Comparison of ENCODE assay signal across 12 cellular contexts in genomic region chr20:39282619-39283092, GRCh38.
A peak's percentile ranks its signal among the peaks of the same experiment; 100 is the strongest.
DNase-seq lines count a peak whose midpoint lies in the region; ATAC-seq and TF ChIP-seq lines count a peak whose summit lies in the region.
"Had no signal": no experiment of that assay in that cellular context is flagged by ENCODE, and none has a peak within 500 bp of the region (broad histone marks: within the 10 kb centered on the region; RNA-seq: fewer than 3 reads in every experiment).

No MANE protein-coding gene starts in this region.

- in situ Hi-C loops in GM23248 (cut with MboI): no loop called here

- H2AFZ ChIP-seq in GM23248: no peak overlapping the region

- no peak for ATAC-seq in HG03457 (IDR thresholded peaks at IDR 0.05; ENCODE audit: unreplicated experiment)
- no peak for ATAC-seq in HG02798 (IDR thresholded peaks at IDR 0.05; ENCODE audit: poor library complexity, unreplicated experiment)

- WGBS in GM23248 (ENCODE audit: low coverage in 1 of 2, low lambda C conversion rate in 2 of 2, missing lambda C conversion rate in 2 of 2), 2 experiments: 10 to 16% methylated on average over 10 of the region's 10 CpGs

- no peaks in the 10 kb centered on the region for H4K20me1 ChIP-seq in GM23248 (ENCODE audit: insufficient read depth)

- H3K9me2 ChIP-seq in GM23248 (ENCODE audit: insufficient read depth): no peaks in the 10 kb centered on the region

- H3K4me1 ChIP-seq in NT2/D1 (ENCODE audit: insufficient read depth, insufficient read length) (peaks cover 6% of the 10 kb centered on the region), GM23248 (ENCODE audit: insufficient read depth) (no peaks in the 10 kb centered on the region)

- H3K27me3 ChIP-seq in NT2/D1 (ENCODE audit: insufficient read depth, insufficient read length) (peaks cover 34% of the 10 kb centered on the region), GM23248 (replicated peaks; ENCODE audit: insufficient read depth) (no peaks in the 10 kb centered on the region)

- H3K27ac Mint-ChIP-seq in nephron progenitor cell: no peak overlapping the region
- H3K27ac Mint-ChIP-seq: activated T-helper 1 cell treated with anti-CD3 and anti-CD28 coated beads, Interleukin-12 subunit alpha, Interleukin-12 subunit beta, Interleukin-2, Interleukin-4 antibody, amounts not matched to agents 30 ng/mL and 10 ng/mL and 1 ng/mL, durations not matched to agents 14 hours and 24 hours and 36 hours had no signal

- no peak overlapping the region for H3K4me2 ChIP-seq in GM23248 (ENCODE audit: unreplicated experiment)

- H3K36me3 ChIP-seq in NT2/D1 (ENCODE audit: insufficient read depth, insufficient read length, low read length) (no peaks in the 10 kb centered on the region), GM23248 (ENCODE audit: low read depth) (no peaks in the 10 kb centered on the region)

- no peak overlapping the region for H3K4me3 Mint-ChIP-seq in nephron progenitor cell
- H3K4me3 Mint-ChIP-seq: activated T-helper 1 cell treated with anti-CD3 and anti-CD28 coated beads, Interleukin-12 subunit alpha, Interleukin-12 subunit beta, Interleukin-2, Interleukin-4 antibody, amounts not matched to agents 30 ng/mL and 10 ng/mL and 1 ng/mL, durations not matched to agents 14 hours and 24 hours and 36 hours had no signal

- H3K9me3 Mint-ChIP-seq in nephron progenitor cell: peaks cover 20% of the 10 kb centered on the region
- H3K9me3 Mint-ChIP-seq: activated T-helper 1 cell treated with anti-CD3 and anti-CD28 coated beads, Interleukin-12 subunit alpha, Interleukin-12 subunit beta, Interleukin-2, Interleukin-4 antibody, amounts not matched to agents 30 ng/mL and 10 ng/mL and 1 ng/mL, durations not matched to agents 14 hours and 24 hours and 36 hours had no signal

- peaks cover 51% of the 10 kb centered on the region for H3K27me3 Mint-ChIP-seq in nephron progenitor cell (ENCODE audit: low read depth, poor library complexity)

- H3K9ac ChIP-seq in NT2/D1 (ENCODE audit: insufficient read length, low read depth): no peak overlapping the region
- no peak overlapping the region for H3K9ac ChIP-seq in GM23248

- H3K9me3 ChIP-seq in NT2/D1 (ENCODE audit: insufficient read depth, low read length): peaks cover 7% of the 10 kb centered on the region; the same call in 1 of the 2 replicates
- no peaks in the 10 kb centered on the region for H3K9me3 ChIP-seq in GM23248 (ENCODE audit: low read depth)

- H3K4me1 Mint-ChIP-seq in nephron progenitor cell: peaks cover 15% of the 10 kb centered on the region

- peaks cover 5% of the 10 kb centered on the region for H3K36me3 Mint-ChIP-seq in nephron progenitor cell (ENCODE audit: low read depth)

- no peak overlapping the region for H3K27ac ChIP-seq in GM23248

- no peaks in the 10 kb centered on the region for H3F3A ChIP-seq in GM23248 (ENCODE audit: insufficient read depth)

- peak; percentile 77 for DNase-seq in ELF-1 (ENCODE audit: low read depth, low spot score)
- peak; percentile 39 for DNase-seq in NCI-H1092 (lab: John Stamatoyannopoulos, UW)
- DNase-seq in NT2/D1 (ENCODE audit: low read depth, low spot score): peak; percentile 78
- peak; percentile 23 for DNase-seq in nephron progenitor cell
- DNase-seq in MV-4-11 (lab: John Stamatoyannopoulos, UW): no peak
- no peak for DNase-seq in GM23248
- DNase-seq: activated CD4-positive, CD25-positive, alpha-beta regulatory T cell; NCI-H524 had no signal

- TF ChIP-seq CTCF in nephron progenitor cell (IDR thresholded peaks at IDR 0.05): no peak

- H3K4me3 ChIP-seq in NT2/D1 (ENCODE audit: insufficient read length, low read depth) (no peak overlapping the region), GM23248 (no peak overlapping the region)
- H3K4me3 ChIP-seq: lung had no signal

- H3K79me2 ChIP-seq in GM23248 (ENCODE audit: insufficient read depth): no peaks in the 10 kb centered on the region

Comparison
In these comparisons a context has a peak if more than half of its experiments do, and no peak if none do; other contexts are left out.
1. DNase-seq: peak in ELF-1 (single experiment), NCI-H1092 (single experiment), NT2/D1 (single experiment) and nephron progenitor cell (single experiment); none in MV-4-11 (single experiment) and GM23248 (single experiment).